In genomic region chr19:38675611-38676010, GRCh38 we compare ENCODE assay signal across 8 cellular contexts. TPM values are rescaled to one million over a fixed set of nuclear protein-coding genes. Genes with fewer than 3 reads are reported as not detected.
DNase-seq lines count a peak whose midpoint lies in the region; ATAC-seq and TF ChIP-seq lines count a peak whose summit lies in the region.

No MANE protein-coding gene starts in this region.

- peak overlapping the region; percentile 43 for H3K9ac ChIP-seq in muscle layer of colon (ENCODE audit: low read length)

- peaks cover 29% of the 10 kb centered on the region for H3K36me3 Mint-ChIP-seq in activated naive CD8-positive, alpha-beta T cell treated with anti-CD3 and anti-CD28 coated beads, Interleukin-2, amount 10 ng/mL, durations not matched to agents 7 days and 5 days
- peaks cover 10% of the 10 kb centered on the region for H3K36me3 Mint-ChIP-seq in activated naive CD8-positive, alpha-beta T cell treated with anti-CD3 and anti-CD28 coated beads for 36 hours

- H3K9me3 ChIP-seq in muscle layer of colon (ENCODE audit: low read length) (no peaks in the 10 kb centered on the region), uterus (no peaks in the 10 kb centered on the region)

- no peak for TF ChIP-seq CTCF in uterus (IDR thresholded peaks at IDR 0.05)

- H3K4me1 ChIP-seq in muscle layer of colon (ENCODE audit: insufficient read depth, low read length) (peaks cover 69% of the 10 kb centered on the region), uterus (peaks cover 0 to 43% of the 10 kb centered on the region in 2 donors)

- ATAC-seq in activated naive CD8-positive, alpha-beta T cell treated with anti-CD3 and anti-CD28 coated beads, Interleukin-2, amount 10 ng/mL, durations not matched to agents 7 days and 5 days (ENCODE audit: low read depth): peak; percentile 37

- peak overlapping the region in 1 of 2 donors; percentile 33 for H3K4me3 ChIP-seq in muscle layer of colon (ENCODE audit: low read depth in 1 of 2, low read length in 2 of 2)
- no peak overlapping the region for H3K4me3 ChIP-seq in uterus

- POLR2A ChIA-PET in activated naive CD8-positive, alpha-beta T cell treated with anti-CD3 and anti-CD28 coated beads, Interleukin-2, amount 10 ng/mL, durations not matched to agents 7 days and 5 days (lab: Charles Lee): interaction anchor here (0.5 kb wide), 1 partner anchor 22 kb away, joined by 3 read pairs; no protein-coding TSS in a partner anchor

- no peaks in the 10 kb centered on the region for H3K9me3 Mint-ChIP-seq in activated naive CD8-positive, alpha-beta T cell treated with anti-CD3 and anti-CD28 coated beads, Interleukin-2, amount 10 ng/mL, durations not matched to agents 7 days and 5 days
- H3K9me3 Mint-ChIP-seq in activated naive CD8-positive, alpha-beta T cell treated with anti-CD3 and anti-CD28 coated beads for 36 hours: no peaks in the 10 kb centered on the region

- H3K27ac ChIP-seq in caudate nucleus (ENCODE audit: low read depth, low read length) (peak overlapping the region; percentile 68), muscle layer of colon (ENCODE audit: low read depth, low read length) (peak overlapping the region; percentile 73), uterus (peak overlapping the region; percentile 95 to 100)

- H3K36me3 ChIP-seq in muscle layer of colon (ENCODE audit: insufficient read depth, low read length) (peaks cover 9% of the 10 kb centered on the region), uterus (no peaks in the 10 kb centered on the region)

- peak overlapping the region; percentile 4 for H3K4me3 Mint-ChIP-seq in activated naive CD8-positive, alpha-beta T cell treated with anti-CD3 and anti-CD28 coated beads, Interleukin-2, amount 10 ng/mL, durations not matched to agents 7 days and 5 days
- H3K4me3 Mint-ChIP-seq in activated naive CD8-positive, alpha-beta T cell treated with anti-CD3 and anti-CD28 coated beads for 36 hours: no peak overlapping the region

- intact Hi-C loops in uterus (cut with DNase I; ENCODE audit: low total_unique reads): no loop called here

- no peak for DNase-seq in activated naive CD8-positive, alpha-beta T cell treated with anti-CD3 and anti-CD28 coated beads, Interleukin-2, amount 10 ng/mL, durations not matched to agents 7 days and 5 days
- no peak for DNase-seq in activated naive CD8-positive, alpha-beta T cell treated with anti-CD3 and anti-CD28 coated beads for 36 hours
- DNase-seq in caudate nucleus (lab: John Stamatoyannopoulos, UW) (peak in 18 of 61 donors; percentile 8 to 51 (median 28)), uterus (no peak), GM19240 (ENCODE audit: insufficient read length, low spot score) (no peak), mucosa of gallbladder (ENCODE audit: low spot score) (no peak), mesenteric fat pad (ENCODE audit: low spot score) (no peak)

- no peaks in the 10 kb centered on the region for H3K27me3 Mint-ChIP-seq in activated naive CD8-positive, alpha-beta T cell treated with anti-CD3 and anti-CD28 coated beads, Interleukin-2, amount 10 ng/mL, durations not matched to agents 7 days and 5 days
- no peaks in the 10 kb centered on the region for H3K27me3 Mint-ChIP-seq in activated naive CD8-positive, alpha-beta T cell treated with anti-CD3 and anti-CD28 coated beads for 36 hours

- H3K27ac Mint-ChIP-seq in activated naive CD8-positive, alpha-beta T cell treated with anti-CD3 and anti-CD28 coated beads, Interleukin-2, amount 10 ng/mL, durations not matched to agents 7 days and 5 days: no peak overlapping the region
- H3K27ac Mint-ChIP-seq in activated naive CD8-positive, alpha-beta T cell treated with anti-CD3 and anti-CD28 coated beads for 36 hours: no peak overlapping the region

- H3K27me3 ChIP-seq in muscle layer of colon (ENCODE audit: control insufficient read depth in 1 of 2, insufficient read depth in 2 of 2, low read length in 2 of 2): no peaks in the 10 kb centered on the region
- H3K27me3 ChIP-seq in uterus: no peaks in the 10 kb centered on the region

- TF ChIP-seq POLR2A in uterus (IDR thresholded peaks at IDR 0.05): no peak

- H3K4me1 Mint-ChIP-seq in activated naive CD8-positive, alpha-beta T cell treated with anti-CD3 and anti-CD28 coated beads, Interleukin-2, amount 10 ng/mL, durations not matched to agents 7 days and 5 days: peaks cover 53% of the 10 kb centered on the region
- H3K4me1 Mint-ChIP-seq in activated naive CD8-positive, alpha-beta T cell treated with anti-CD3 and anti-CD28 coated beads for 36 hours: peaks cover 25% of the 10 kb centered on the region

RNA-seq across cellular contexts. Expression of gene ACTN4, which starts 28.2 kb away (rescaled TPM):
- 100 to 1,000 TPM; 236 to 252 TPM for total RNA-seq in activated naive CD8-positive, alpha-beta T cell treated with anti-CD3 and anti-CD28 coated beads, Interleukin-2, amount 10 ng/mL, durations not matched to agents 7 days and 5 days
- total RNA-seq in activated naive CD8-positive, alpha-beta T cell treated with anti-CD3 and anti-CD28 coated beads for 36 hours: 100 to 1,000 TPM; 160 to 171 TPM
- total RNA-seq in uterus: 100 to 1,000 TPM; 259 to 844 (median 429) TPM
- 628 TPM for total RNA-seq in mucosa of gallbladder
- total RNA-seq in mesenteric fat pad: 431 TPM

RNA-seq across cellular contexts. Expression of gene EIF3K, which starts 56.6 kb away (rescaled TPM):
- total RNA-seq in activated naive CD8-positive, alpha-beta T cell treated with anti-CD3 and anti-CD28 coated beads, Interleukin-2, amount 10 ng/mL, durations not matched to agents 7 days and 5 days: 100 to 1,000 TPM; 307 to 308 TPM
- total RNA-seq in activated naive CD8-positive, alpha-beta T cell treated with anti-CD3 and anti-CD28 coated beads for 36 hours: 100 to 1,000 TPM; 312 to 321 TPM
- total RNA-seq in uterus: 100 to 1,000 TPM; 211 to 441 (median 246) TPM
- 233 TPM for total RNA-seq in mucosa of gallbladder
- 252 TPM for total RNA-seq in mesenteric fat pad

RNA-seq across cellular contexts. Expression of gene MAP4K1, which starts 57.9 kb away (rescaled TPM):
- 100 to 1,000 TPM; 299 to 313 TPM for total RNA-seq in activated naive CD8-positive, alpha-beta T cell treated with anti-CD3 and anti-CD28 coated beads, Interleukin-2, amount 10 ng/mL, durations not matched to agents 7 days and 5 days
- total RNA-seq in activated naive CD8-positive, alpha-beta T cell treated with anti-CD3 and anti-CD28 coated beads for 36 hours: 100 to 1,000 TPM; 169 TPM
- 1 to 10 TPM in 2 of 4 donors, under 1 TPM in 1, not detected in 1; 0.55 to 4.5 (median 3.6) TPM for total RNA-seq in uterus
- total RNA-seq in mucosa of gallbladder: 8.2 TPM
- total RNA-seq in mesenteric fat pad: 3.9 TPM

Comparison
In these comparisons a context has a peak if more than half of its experiments do, and no peak if none do; other contexts are left out.
1. RNA of gene MAP4K1, which starts 57.9 kb away (total RNA-seq): 299 to 313 TPM in activated naive CD8-positive, alpha-beta T cell treated with anti-CD3 and anti-CD28 coated beads, Interleukin-2, amount 10 ng/mL, durations not matched to agents 7 days and 5 days and 169 TPM in activated naive CD8-positive, alpha-beta T cell treated with anti-CD3 and anti-CD28 coated beads for 36 hours; 8.2 TPM in mucosa of gallbladder (single experiment), 3.9 TPM in mesenteric fat pad (single experiment) and 0.55 to 4.5 TPM in uterus; every median in the first group is over 10 times any median in the second.
2. Peak in every context shown above with its lines, with median percentiles within 50 percentile points of each other: H3K27ac ChIP-seq.